9 cellular contexts compared by ENCODE assay signal in genomic region chr13:40517486-40518311, GRCh38.
DNase-seq lines count a peak whose midpoint lies in the region; ATAC-seq, FAIRE-seq and TF ChIP-seq lines count a peak whose summit lies in the region.
"Had no signal": no experiment of that assay in that cellular context is flagged by ENCODE, and none has a peak within 500 bp of the region (broad histone marks: within the 10 kb centered on the region; RNA-seq: fewer than 3 reads in every experiment).

No MANE protein-coding gene starts in this region.

- no peaks in the 10 kb centered on the region for H3K36me3 ChIP-seq in ovary
- H3K36me3 ChIP-seq: WERI-Rb-1 had no signal

- H3K36me3 Mint-ChIP-seq in activated naive CD8-positive, alpha-beta T cell treated with anti-CD3 and anti-CD28 coated beads, Interleukin-2, amount 50 U/mL, for 24 hours (ENCODE audit: low read depth): peaks cover 2% of the 10 kb centered on the region

- no peaks in the 10 kb centered on the region for H3K27me3 Mint-ChIP-seq in activated naive CD8-positive, alpha-beta T cell treated with anti-CD3 and anti-CD28 coated beads, Interleukin-2, amount 50 U/mL, for 24 hours

- ATAC-seq in GM19351 (IDR thresholded peaks at IDR 0.05; ENCODE audit: unreplicated experiment) (peak; percentile 85), HG03060 (IDR thresholded peaks at IDR 0.05; ENCODE audit: low read depth, unreplicated experiment) (peak; percentile 79)
- peak; percentile 83 for ATAC-seq in activated naive CD8-positive, alpha-beta T cell treated with anti-CD3 and anti-CD28 coated beads, Interleukin-2, amount 50 U/mL, for 24 hours

- DNase-seq in GM12892 (ENCODE audit: insufficient read length) (no peak), dermis blood vessel endothelial cell (no peak), ovary (no peak), NCI-H2196 (lab: John Stamatoyannopoulos, UW; ENCODE audit: unreplicated experiment) (no peak), ACHN (no peak)
- peak; percentile 32 for DNase-seq in activated naive CD8-positive, alpha-beta T cell treated with anti-CD3 and anti-CD28 coated beads, Interleukin-2, amount 50 U/mL, for 24 hours
- DNase-seq: WERI-Rb-1 had no signal

- H3K27ac ChIP-seq in ovary: no peak overlapping the region
- H3K27ac ChIP-seq: WERI-Rb-1 had no signal

- in situ Hi-C loops in ACHN (cut with HindIII; ENCODE audit: low pct_ligation_motif_present, low pct_unique_long_range_greater_than_20kb, low sequenced_read_pairs): no loop called here

- peaks cover 2% of the 10 kb centered on the region for H3K4me1 ChIP-seq in ovary (ENCODE audit: insufficient read depth)

- intact Hi-C loops in ovary (cut with DNase I): no loop called here

- 90 to 97% (median 93%) methylated on average over 6 of the region's 6 CpGs for WGBS in ovary, 3 donors

- H3K4me3 Mint-ChIP-seq in activated naive CD8-positive, alpha-beta T cell treated with anti-CD3 and anti-CD28 coated beads, Interleukin-2, amount 50 U/mL, for 24 hours: peak overlapping the region; percentile 63

- no peak for TF ChIP-seq EP300 in ovary (IDR thresholded peaks at IDR 0.05)

- H3K27me3 ChIP-seq in ovary: no peaks in the 10 kb centered on the region

- peak; percentile 95 for FAIRE-seq in GM12892 (lab: Jason Lieb, UNC)

- no peak for TF ChIP-seq CTCF in ovary (IDR thresholded peaks at IDR 0.05)

- H3K4me3 ChIP-seq in ovary: no peak overlapping the region

- H3K9me3 ChIP-seq in ovary: no peaks in the 10 kb centered on the region

- H3K4me1 Mint-ChIP-seq in activated naive CD8-positive, alpha-beta T cell treated with anti-CD3 and anti-CD28 coated beads, Interleukin-2, amount 50 U/mL, for 24 hours: peaks cover 85% of the 10 kb centered on the region

- TF ChIP-seq POLR2A in GM12892 (IDR thresholded peaks at IDR 0.05; ENCODE audit: low read depth, low read length) (no peak), ovary (IDR thresholded peaks at IDR 0.05) (no peak)

- peak overlapping the region; percentile 97 for H3K27ac Mint-ChIP-seq in activated naive CD8-positive, alpha-beta T cell treated with anti-CD3 and anti-CD28 coated beads, Interleukin-2, amount 50 U/mL, for 24 hours

- no peaks in the 10 kb centered on the region for H3K9me3 Mint-ChIP-seq in activated naive CD8-positive, alpha-beta T cell treated with anti-CD3 and anti-CD28 coated beads, Interleukin-2, amount 50 U/mL, for 24 hours
